In the genomic region with DNA sequence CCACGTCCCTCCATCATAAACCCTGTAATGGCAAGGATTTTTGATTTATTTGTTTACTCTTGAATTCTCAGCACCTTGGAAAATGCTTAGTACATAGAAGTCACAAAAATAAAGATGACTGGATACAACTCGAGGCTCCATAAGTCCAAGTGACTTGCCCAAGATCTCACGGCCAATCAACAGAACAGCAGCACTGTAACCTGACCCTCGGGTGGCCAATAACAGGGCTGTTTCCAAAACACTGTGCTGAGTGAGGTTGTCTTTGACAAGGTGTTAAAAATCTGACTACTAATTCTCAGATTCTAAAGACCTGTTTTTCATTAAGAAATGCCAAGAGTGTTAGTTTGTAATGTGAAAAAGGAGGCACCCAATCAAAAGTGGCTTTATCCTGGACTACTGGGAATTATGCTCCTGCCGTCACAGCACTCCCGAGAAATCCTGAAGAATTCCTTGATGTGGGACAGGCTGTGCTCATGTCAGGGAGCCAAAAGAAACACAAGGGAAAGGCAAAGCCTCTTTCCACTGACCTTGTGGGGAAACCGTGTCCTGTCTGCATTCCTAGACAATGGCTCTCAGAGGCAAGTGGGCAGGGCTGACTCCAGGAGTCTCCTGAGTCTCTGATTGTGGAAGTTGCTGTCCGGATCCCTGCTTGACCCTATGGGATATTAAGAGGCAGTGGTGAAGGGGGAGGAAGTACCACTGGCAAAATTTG, we compare ENCODE assay signal across 17 cellular contexts.
DNase-seq lines count a peak whose midpoint lies in the region; ATAC-seq, FAIRE-seq and TF ChIP-seq lines count a peak whose summit lies in the region.
"Had no signal": no experiment of that assay in that cellular context is flagged by ENCODE, and none has a peak within 500 bp of the region (broad histone marks: within the 10 kb centered on the region; RNA-seq: fewer than 3 reads in every experiment).

No MANE protein-coding gene starts in this region.

- FAIRE-seq in frontal cortex (lab: Jason Lieb, UNC) = no peak
- FAIRE-seq: A549 had no signal

- H3K4me3 Mint-ChIP-seq in osteocyte (ENCODE audit: unreplicated experiment) (no peak overlapping the region), glutamatergic neuron (ENCODE audit: unreplicated experiment) (no peak overlapping the region)
- H3K4me3 Mint-ChIP-seq: activated CD4-positive, alpha-beta memory T cell treated with anti-CD3 and anti-CD28 coated beads, Interleukin-2, amount 10 ng/mL, durations not matched to agents 7 days and 5 days; naive B cell had no signal

- peaks cover 4% of the 10 kb centered on the region for H3K27me3 Mint-ChIP-seq in osteocyte (ENCODE audit: unreplicated experiment)
- peaks cover 3% of the 10 kb centered on the region for H3K27me3 Mint-ChIP-seq in glutamatergic neuron (ENCODE audit: unreplicated experiment)

- 50 to 56% (median 51%) methylated on average over 8 of the region's 8 CpGs for WGBS in heart left ventricle, 4 donors
- WGBS in prostate gland = 57% methylated on average over 8 of the region's 8 CpGs

- POLR2A ChIA-PET in AG04449 (lab: Yijun Ruan, JAX) = no interaction called here

- intact Hi-C loops in heart left ventricle (cut with DNase I) = no loop called here
- intact Hi-C loops in prostate gland (cut with DNase I) = no loop called here

- no peaks in the 10 kb centered on the region for H3K9me3 Mint-ChIP-seq in osteocyte (ENCODE audit: unreplicated experiment)
- H3K9me3 Mint-ChIP-seq in glutamatergic neuron (ENCODE audit: unreplicated experiment) = peaks cover 2% of the 10 kb centered on the region
- H3K9me3 Mint-ChIP-seq: activated CD4-positive, alpha-beta memory T cell treated with anti-CD3 and anti-CD28 coated beads, Interleukin-2, amount 10 ng/mL, durations not matched to agents 7 days and 5 days had no signal

- H3K36me3 ChIP-seq in heart left ventricle (no peaks in the 10 kb centered on the region), prostate gland (no peaks in the 10 kb centered on the region)

- H3K4me1 ChIP-seq in heart left ventricle = peaks cover 0 to 10% (median 0%) of the 10 kb centered on the region in 12 donors
- H3K4me1 ChIP-seq in prostate gland (replicated peaks) = no peaks in the 10 kb centered on the region
- H3K4me1 ChIP-seq: A549 had no signal

- H3K27ac Mint-ChIP-seq in osteocyte (ENCODE audit: unreplicated experiment) (peak overlapping the region; percentile 44), glutamatergic neuron (ENCODE audit: unreplicated experiment) (no peak overlapping the region)
- H3K27ac Mint-ChIP-seq: activated CD4-positive, alpha-beta memory T cell treated with anti-CD3 and anti-CD28 coated beads, Interleukin-2, amount 10 ng/mL, durations not matched to agents 7 days and 5 days had no signal

- H3K36me3 Mint-ChIP-seq in osteocyte (ENCODE audit: unreplicated experiment) (no peaks in the 10 kb centered on the region), glutamatergic neuron (ENCODE audit: unreplicated experiment) (peaks cover 9% of the 10 kb centered on the region)
- H3K36me3 Mint-ChIP-seq: naive B cell had no signal

- CTCF ChIA-PET in AG04449 (lab: Yijun Ruan, JAX) = no interaction called here

- H3K27me3 ChIP-seq in heart left ventricle (peaks cover 0 to 8% (median 0%) of the 10 kb centered on the region in 9 donors), prostate gland (replicated peaks; ENCODE audit: insufficient read depth) (no peaks in the 10 kb centered on the region)

- ATAC-seq in heart left ventricle = peak; percentile 81 to 95 (median 88)
- ATAC-seq: A549 had no signal

- H3K27ac ChIP-seq in heart left ventricle (peak overlapping the region in 2 of 12 donors; percentile 0 to 39), prostate gland (no peak overlapping the region)
- H3K27ac ChIP-seq: A549, SK-N-MC had no signal

- H3K4me1 Mint-ChIP-seq in osteocyte (ENCODE audit: unreplicated experiment) (peaks cover 15% of the 10 kb centered on the region), glutamatergic neuron (ENCODE audit: low read depth, unreplicated experiment) (peaks cover 16% of the 10 kb centered on the region)
- H3K4me1 Mint-ChIP-seq: activated CD4-positive, alpha-beta memory T cell treated with anti-CD3 and anti-CD28 coated beads, Interleukin-2, amount 10 ng/mL, durations not matched to agents 7 days and 5 days; naive B cell had no signal

- H3K4me3 ChIP-seq in AG04449 (ENCODE audit: low read depth, low read length) (no peak overlapping the region), heart left ventricle (no peak overlapping the region), prostate gland (no peak overlapping the region)
- H3K4me3 ChIP-seq: A549, SK-N-MC had no signal

- DNase-seq in AG04449 (ENCODE audit: low read depth, low spot score) = peak; percentile 19
- DNase-seq in astrocyte of the hippocampus (ENCODE audit: low read depth, low spot score) = peak; percentile 89
- DNase-seq in heart left ventricle = peak in 4 of 5 donors; percentile 33 to 71 (median 48)
- no peak for DNase-seq in osteocyte (ENCODE audit: extremely low spot score, unreplicated experiment)
- DNase-seq in prostate gland (ENCODE audit: low spot score) = no peak
- no peak for DNase-seq in frontal cortex (ENCODE audit: low spot score in 2 of 2)
- DNase-seq in putamen (ENCODE audit: low spot score) = no peak
- no peak for DNase-seq in glutamatergic neuron
- DNase-seq: activated CD4-positive, alpha-beta memory T cell treated with anti-CD3 and anti-CD28 coated beads, Interleukin-2, amount 10 ng/mL, durations not matched to agents 7 days and 5 days; activated effector memory CD4-positive, alpha-beta T cell treated with Interleukin-2 at 50 U/mL for 16 hours; COR-L47; erythroblast; naive B cell; NCI-H2171 treated with DMSO at 0.1 percent for 48 hours; substantia nigra had no signal

- TF ChIP-seq POLR2A in heart left ventricle (IDR thresholded peaks at IDR 0.05) = no peak
- TF ChIP-seq POLR2A in prostate gland (IDR thresholded peaks at IDR 0.05) = no peak

- TF ChIP-seq CTCF in AG04449 (IDR thresholded peaks at IDR 0.05; ENCODE audit: insufficient read depth, low read length, missing control alignments) (no peak), heart left ventricle (IDR thresholded peaks at IDR 0.05) (no peak), osteocyte (IDR thresholded peaks at IDR 0.05) (no peak), prostate gland (IDR thresholded peaks at IDR 0.05) (no peak), glutamatergic neuron (IDR thresholded peaks at IDR 0.05; ENCODE audit: partially characterized antibody, unreplicated experiment) (no peak)

- no peaks in the 10 kb centered on the region for H3K9me3 ChIP-seq in heart left ventricle
- no peaks in the 10 kb centered on the region for H3K9me3 ChIP-seq in prostate gland

Comparison
In these comparisons a context has a peak if more than half of its experiments do, and no peak if none do; other contexts are left out.
1. DNase-seq: peak in AG04449 (single experiment), astrocyte of the hippocampus (single experiment) and heart left ventricle (4 of 5); none in osteocyte (single experiment), prostate gland (single experiment), frontal cortex (0 of 2), putamen (single experiment) and glutamatergic neuron (single experiment).